Comparison of ENCODE assay signal across 25 cellular contexts in genomic region chr16:54444851-54445523, GRCh38.
DNase-seq lines count a peak whose midpoint lies in the region; ATAC-seq and TF ChIP-seq lines count a peak whose summit lies in the region.
"Had no signal": no experiment of that assay in that cellular context is flagged by ENCODE, and none has a peak within 500 bp of the region (broad histone marks: within the 10 kb centered on the region; RNA-seq: fewer than 3 reads in every experiment).

No MANE protein-coding gene starts in this region.

- no peak overlapping the region for H3K4me3 ChIP-seq in NB4 (ENCODE audit: low read depth, low read length)
- H3K4me3 ChIP-seq: dorsolateral prefrontal cortex, esophagus muscularis mucosa, heart right ventricle, lower lobe of right lung, mucosa of descending colon, SK-N-MC, transverse colon had no signal

- no peak for TF ChIP-seq POLR2A in NB4 (IDR thresholded peaks at IDR 0.05; ENCODE audit: extremely low read depth, insufficient read length)

- no peak for ATAC-seq in GM19035 (IDR thresholded peaks at IDR 0.05; ENCODE audit: unreplicated experiment)
- ATAC-seq: activated CD4-positive, CD25-positive, alpha-beta regulatory T cell treated with anti-CD3 and anti-CD28 coated beads, Interleukin-2, amount 50 U/mL, for 24 hours; activated T-cell treated with anti-CD3 and anti-CD28 coated beads, Interleukin-2, amount 50 U/mL, for 72 hours; HCT116; heart right ventricle; lower lobe of right lung; mucosa of descending colon; natural killer cell treated with Interleukin-12 subunit alpha and Interleukin-12 subunit beta and Interleukin-15 and Interleukin-18, amount 100 ng/mL, for 72 hours; stimulated activated effector memory CD8-positive, alpha-beta T cell treated with anti-CD3 and anti-CD28 coated beads, Interleukin-12 subunit alpha, Interleukin-12 subunit beta, amount 100 ng/mL, for 72 hours had no signal

- in situ Hi-C loops in ACHN (cut with HindIII; ENCODE audit: low pct_ligation_motif_present, low pct_unique_long_range_greater_than_20kb, low sequenced_read_pairs): no loop called here

- TF ChIP-seq CTCF in NB4 (IDR thresholded peaks at IDR 0.05; ENCODE audit: low read depth, low read length): no peak

- peak; percentile 1 for DNase-seq in KG1 (lab: John Stamatoyannopoulos, UW)
- peak; percentile 41 for DNase-seq in NB4 (ENCODE audit: low read depth)
- peak; percentile 30 for DNase-seq in amniotic epithelial cell (ENCODE audit: low read depth)
- DNase-seq in myocyte (ENCODE audit: low read depth): peak; percentile 82
- no peak for DNase-seq in ACHN
- DNase-seq in activated naive CD4-positive, alpha-beta T cell treated with anti-CD3 and anti-CD28 coated beads, Interleukin-2, amount 50 U/mL, for 16 hours: no peak
- DNase-seq: activated CD4-positive, alpha-beta memory T cell treated with anti-CD3 and anti-CD28 coated beads for 36 hours; activated T-cell treated with anti-CD3 and anti-CD28 coated beads, Interleukin-2, amount 50 U/mL, for 72 hours; dorsolateral prefrontal cortex; GDM1; heart right ventricle; lower lobe of right lung; mucosa of descending colon; NCI-H2029; NCI-H526; stimulated activated CD4-positive, alpha-beta T cell treated with anti-CD3 and anti-CD28 coated beads, Interleukin-15, amount 100 ng/mL, for 24 hours; T-helper 1 cell; transverse colon had no signal

Comparison
In these comparisons a context has a peak if more than half of its experiments do, and no peak if none do; other contexts are left out.
1. DNase-seq: peak in KG1 (single experiment), NB4 (single experiment), amniotic epithelial cell (single experiment) and myocyte (single experiment); none in ACHN (single experiment) and activated naive CD4-positive, alpha-beta T cell treated with anti-CD3 and anti-CD28 coated beads, Interleukin-2, amount 50 U/mL, for 16 hours (single experiment).